ENCODE assay signal across 7 cellular contexts in the genomic region with DNA sequence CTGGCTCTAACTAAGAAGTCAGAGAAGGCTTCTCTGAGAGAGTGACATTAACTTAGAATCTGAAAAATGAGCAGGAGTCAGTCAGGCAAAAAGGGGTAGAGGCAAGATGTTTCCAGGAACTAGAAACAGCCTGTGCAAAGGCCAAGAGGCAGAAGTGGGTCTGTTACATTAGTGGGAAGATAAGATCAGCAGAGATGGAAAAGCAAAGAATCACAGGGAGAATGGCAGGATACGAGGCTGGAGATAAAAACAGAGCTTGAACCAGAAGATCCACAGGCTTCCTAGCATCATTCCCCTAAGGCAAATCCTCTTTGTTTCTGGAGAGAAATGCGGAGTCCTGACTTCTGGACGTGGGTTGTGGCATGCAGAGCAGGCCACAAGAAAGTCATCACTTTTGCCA.
"Had no signal": no experiment of that assay in that cellular context is flagged by ENCODE, and none has a peak within 500 bp of the region (broad histone marks: within the 10 kb centered on the region; RNA-seq: fewer than 3 reads in every experiment).

No MANE protein-coding gene starts in this region.

- ATAC-seq: GM23338, HepG2 had no signal

- H3K4me3 ChIP-seq: GM23338 had no signal

- FAIRE-seq: H1, H54, HepG2 had no signal

- DNase-seq: H9, HCEC 1CT, KBM-7 had no signal
